ENCODE assay signal across 1 cellular context in the genomic region with DNA sequence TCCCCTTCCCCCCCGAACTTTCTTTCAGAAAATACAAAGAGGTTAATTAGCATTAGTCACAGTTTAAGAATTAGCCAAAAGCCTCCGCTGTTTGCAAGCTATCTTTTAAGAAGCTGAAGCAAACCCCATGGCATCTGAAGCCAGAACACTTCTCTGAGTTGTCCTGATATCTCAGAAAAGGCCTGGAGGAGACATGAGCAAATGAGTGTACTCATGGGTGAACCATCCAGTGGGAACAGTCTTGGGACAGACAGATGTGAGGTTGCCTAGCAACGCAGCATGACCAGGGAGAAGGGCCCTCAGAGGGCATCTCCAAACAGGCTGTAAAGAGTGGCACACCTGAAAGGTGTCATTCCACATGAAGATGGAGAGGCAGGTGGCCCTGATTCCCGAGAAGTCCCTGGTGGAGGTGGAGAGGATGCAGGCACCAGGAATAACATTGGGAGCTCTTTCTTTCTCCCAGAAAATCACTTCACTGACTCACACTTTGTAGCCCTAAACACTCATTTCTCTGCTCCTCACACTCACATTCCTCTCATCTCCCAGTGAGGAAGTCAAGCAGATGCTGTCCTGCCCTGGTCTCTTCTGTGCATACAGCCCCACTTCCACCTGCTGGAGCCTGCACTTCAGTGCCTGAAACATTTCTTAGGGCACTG.
TF ChIP-seq lines count a peak whose summit lies in the region.

No MANE protein-coding gene starts in this region.

TF ChIP-seq in H1, 55 proteins besides CTCF, POLR2A, EP300 and RAD21 (continued from another document):
- TF ChIP-seq SRF (IDR thresholded peaks at IDR 0.05; ENCODE audit: low read depth, low read length) (no peak), CBX5 (IDR thresholded peaks at IDR 0.05; ENCODE audit: low read depth, low read length) (no peak), KDM5A (IDR thresholded peaks at IDR 0.05; ENCODE audit: low read length) (no peak), GABPA (IDR thresholded peaks at IDR 0.05; ENCODE audit: borderline replicate concordance, insufficient read depth, low read length) (no peak), POU5F1 (IDR thresholded peaks at IDR 0.05; ENCODE audit: low read depth, low read length) (no peak), TAF7 (optimal IDR thresholded peaks at IDR 0.05; ENCODE audit: borderline replicate concordance, low read depth, low read length) (no peak), MAFK (IDR thresholded peaks at IDR 0.05; ENCODE audit: low read depth, low read length) (no peak), SUZ12 (IDR thresholded peaks at IDR 0.05; ENCODE audit: low read length) (no peak), SIRT6 (IDR thresholded peaks at IDR 0.05; ENCODE audit: low read length) (no peak)
- TF ChIP-seq, protein P1, sequence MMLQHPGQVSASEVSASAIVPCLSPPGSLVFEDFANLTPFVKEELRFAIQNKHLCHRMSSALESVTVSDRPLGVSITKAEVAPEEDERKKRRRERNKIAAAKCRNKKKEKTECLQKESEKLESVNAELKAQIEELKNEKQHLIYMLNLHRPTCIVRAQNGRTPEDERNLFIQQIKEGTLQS (IDR thresholded peaks at IDR 0.05; ENCODE audit: insufficient read depth, low read depth, low read length), result no peak
- TF ChIP-seq, protein P2, sequence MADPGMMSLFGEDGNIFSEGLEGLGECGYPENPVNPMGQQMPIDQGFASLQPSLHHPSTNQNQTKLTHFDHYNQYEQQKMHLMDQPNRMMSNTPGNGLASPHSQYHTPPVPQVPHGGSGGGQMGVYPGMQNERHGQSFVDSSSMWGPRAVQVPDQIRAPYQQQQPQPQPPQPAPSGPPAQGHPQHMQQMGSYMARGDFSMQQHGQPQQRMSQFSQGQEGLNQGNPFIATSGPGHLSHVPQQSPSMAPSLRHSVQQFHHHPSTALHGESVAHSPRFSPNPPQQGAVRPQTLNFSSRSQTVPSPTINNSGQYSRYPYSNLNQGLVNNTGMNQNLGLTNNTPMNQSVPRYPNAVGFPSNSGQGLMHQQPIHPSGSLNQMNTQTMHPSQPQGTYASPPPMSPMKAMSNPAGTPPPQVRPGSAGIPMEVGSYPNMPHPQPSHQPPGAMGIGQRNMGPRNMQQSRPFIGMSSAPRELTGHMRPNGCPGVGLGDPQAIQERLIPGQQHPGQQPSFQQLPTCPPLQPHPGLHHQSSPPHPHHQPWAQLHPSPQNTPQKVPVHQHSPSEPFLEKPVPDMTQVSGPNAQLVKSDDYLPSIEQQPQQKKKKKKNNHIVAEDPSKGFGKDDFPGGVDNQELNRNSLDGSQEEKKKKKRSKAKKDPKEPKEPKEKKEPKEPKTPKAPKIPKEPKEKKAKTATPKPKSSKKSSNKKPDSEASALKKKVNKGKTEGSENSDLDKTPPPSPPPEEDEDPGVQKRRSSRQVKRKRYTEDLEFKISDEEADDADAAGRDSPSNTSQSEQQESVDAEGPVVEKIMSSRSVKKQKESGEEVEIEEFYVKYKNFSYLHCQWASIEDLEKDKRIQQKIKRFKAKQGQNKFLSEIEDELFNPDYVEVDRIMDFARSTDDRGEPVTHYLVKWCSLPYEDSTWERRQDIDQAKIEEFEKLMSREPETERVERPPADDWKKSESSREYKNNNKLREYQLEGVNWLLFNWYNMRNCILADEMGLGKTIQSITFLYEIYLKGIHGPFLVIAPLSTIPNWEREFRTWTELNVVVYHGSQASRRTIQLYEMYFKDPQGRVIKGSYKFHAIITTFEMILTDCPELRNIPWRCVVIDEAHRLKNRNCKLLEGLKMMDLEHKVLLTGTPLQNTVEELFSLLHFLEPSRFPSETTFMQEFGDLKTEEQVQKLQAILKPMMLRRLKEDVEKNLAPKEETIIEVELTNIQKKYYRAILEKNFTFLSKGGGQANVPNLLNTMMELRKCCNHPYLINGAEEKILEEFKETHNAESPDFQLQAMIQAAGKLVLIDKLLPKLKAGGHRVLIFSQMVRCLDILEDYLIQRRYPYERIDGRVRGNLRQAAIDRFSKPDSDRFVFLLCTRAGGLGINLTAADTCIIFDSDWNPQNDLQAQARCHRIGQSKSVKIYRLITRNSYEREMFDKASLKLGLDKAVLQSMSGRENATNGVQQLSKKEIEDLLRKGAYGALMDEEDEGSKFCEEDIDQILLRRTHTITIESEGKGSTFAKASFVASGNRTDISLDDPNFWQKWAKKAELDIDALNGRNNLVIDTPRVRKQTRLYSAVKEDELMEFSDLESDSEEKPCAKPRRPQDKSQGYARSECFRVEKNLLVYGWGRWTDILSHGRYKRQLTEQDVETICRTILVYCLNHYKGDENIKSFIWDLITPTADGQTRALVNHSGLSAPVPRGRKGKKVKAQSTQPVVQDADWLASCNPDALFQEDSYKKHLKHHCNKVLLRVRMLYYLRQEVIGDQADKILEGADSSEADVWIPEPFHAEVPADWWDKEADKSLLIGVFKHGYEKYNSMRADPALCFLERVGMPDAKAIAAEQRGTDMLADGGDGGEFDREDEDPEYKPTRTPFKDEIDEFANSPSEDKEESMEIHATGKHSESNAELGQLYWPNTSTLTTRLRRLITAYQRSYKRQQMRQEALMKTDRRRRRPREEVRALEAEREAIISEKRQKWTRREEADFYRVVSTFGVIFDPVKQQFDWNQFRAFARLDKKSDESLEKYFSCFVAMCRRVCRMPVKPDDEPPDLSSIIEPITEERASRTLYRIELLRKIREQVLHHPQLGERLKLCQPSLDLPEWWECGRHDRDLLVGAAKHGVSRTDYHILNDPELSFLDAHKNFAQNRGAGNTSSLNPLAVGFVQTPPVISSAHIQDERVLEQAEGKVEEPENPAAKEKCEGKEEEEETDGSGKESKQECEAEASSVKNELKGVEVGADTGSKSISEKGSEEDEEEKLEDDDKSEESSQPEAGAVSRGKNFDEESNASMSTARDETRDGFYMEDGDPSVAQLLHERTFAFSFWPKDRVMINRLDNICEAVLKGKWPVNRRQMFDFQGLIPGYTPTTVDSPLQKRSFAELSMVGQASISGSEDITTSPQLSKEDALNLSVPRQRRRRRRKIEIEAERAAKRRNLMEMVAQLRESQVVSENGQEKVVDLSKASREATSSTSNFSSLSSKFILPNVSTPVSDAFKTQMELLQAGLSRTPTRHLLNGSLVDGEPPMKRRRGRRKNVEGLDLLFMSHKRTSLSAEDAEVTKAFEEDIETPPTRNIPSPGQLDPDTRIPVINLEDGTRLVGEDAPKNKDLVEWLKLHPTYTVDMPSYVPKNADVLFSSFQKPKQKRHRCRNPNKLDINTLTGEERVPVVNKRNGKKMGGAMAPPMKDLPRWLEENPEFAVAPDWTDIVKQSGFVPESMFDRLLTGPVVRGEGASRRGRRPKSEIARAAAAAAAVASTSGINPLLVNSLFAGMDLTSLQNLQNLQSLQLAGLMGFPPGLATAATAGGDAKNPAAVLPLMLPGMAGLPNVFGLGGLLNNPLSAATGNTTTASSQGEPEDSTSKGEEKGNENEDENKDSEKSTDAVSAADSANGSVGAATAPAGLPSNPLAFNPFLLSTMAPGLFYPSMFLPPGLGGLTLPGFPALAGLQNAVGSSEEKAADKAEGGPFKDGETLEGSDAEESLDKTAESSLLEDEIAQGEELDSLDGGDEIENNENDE (IDR thresholded peaks at IDR 0.05; ENCODE audit: insufficient replicate concordance, low read length), result no peak
